9 cellular contexts compared by ENCODE assay signal in the genomic region with DNA sequence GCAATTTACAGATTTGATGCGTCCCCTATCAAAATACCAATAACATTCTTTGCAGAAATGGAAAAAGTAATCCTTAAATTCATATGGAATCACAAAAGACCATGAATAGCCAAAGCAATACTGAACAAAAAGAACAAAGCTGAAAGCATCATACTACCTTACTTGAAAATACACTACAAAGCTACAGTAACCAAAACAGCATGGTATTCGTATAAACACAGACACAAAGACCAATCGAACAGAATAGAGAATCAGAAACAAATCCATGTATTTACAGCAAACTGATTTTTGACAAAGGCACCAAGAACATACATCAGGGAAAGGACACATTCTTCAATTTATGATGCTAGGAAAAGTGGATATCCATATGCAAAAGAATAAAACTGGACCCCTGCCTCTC.
"Had no signal": no experiment of that assay in that cellular context is flagged by ENCODE, and none has a peak within 500 bp of the region (broad histone marks: within the 10 kb centered on the region; RNA-seq: fewer than 3 reads in every experiment).

No MANE protein-coding gene starts in this region.

- H3K4me3 ChIP-seq: K562 had no signal

- FAIRE-seq: HepG2, HTR-8/SVneo, K562 had no signal

- DNase-seq: IMR-90, Karpas-422, KBM-7, KG1 had no signal

- ATAC-seq: HepG2, K562 had no signal

- H3K4me2 ChIP-seq: KMS-11 had no signal

- H3K27ac ChIP-seq: HL-60, KMS-11 had no signal
